Comparison of ENCODE assay signal across 1 cellular context in genomic region chr13:52455677-52456041, GRCh38.
TF ChIP-seq lines count a peak whose summit lies in the region.

No MANE protein-coding gene starts in this region.

TF ChIP-seq in GM12878, 131 proteins besides CTCF, POLR2A, EP300 and RAD21 (continued from another document and continues in another):
- TF ChIP-seq NRF1 (conservative IDR thresholded peaks at IDR 0.05; ENCODE audit: low read depth, low read length) (peak; percentile 52), BCL11A (IDR thresholded peaks at IDR 0.05; ENCODE audit: low read depth, low read length) (no peak), SIX5 (IDR thresholded peaks at IDR 0.05; ENCODE audit: low read depth, low read length, severe bottlenecking) (no peak), TARDBP (IDR thresholded peaks at IDR 0.05; ENCODE audit: borderline replicate concordance) (no peak), ZNF207 (IDR thresholded peaks at IDR 0.05; ENCODE audit: borderline replicate concordance) (0 out of 2 replicates have a peak, but pooled peaks have one; percentile 62), SP1 (IDR thresholded peaks at IDR 0.05; ENCODE audit: low read depth, low read length) (no peak), HSF1 (IDR thresholded peaks at IDR 0.05; ENCODE audit: low read depth, low read length) (no peak), PBX3 (IDR thresholded peaks at IDR 0.05; ENCODE audit: insufficient replicate concordance, low read depth, low read length) (no peak), ETV6 (conservative IDR thresholded peaks at IDR 0.05 in 1 of 2, IDR thresholded peaks at IDR 0.05 in 1 of 2; ENCODE audit: borderline replicate concordance in 1 of 2, low read depth in 1 of 2) (no peak), KAT2A (conservative IDR thresholded peaks at IDR 0.05; ENCODE audit: control insufficient read depth, low read depth, low read length) (no peak), SMARCA5 (IDR thresholded peaks at IDR 0.05) (peak; percentile 59; the same call in 1 of the 2 replicates), ELK1 (IDR thresholded peaks at IDR 0.05; ENCODE audit: low read depth, low read length) (no peak), MAX (IDR thresholded peaks at IDR 0.05; ENCODE audit: low read depth, low read length) (0 out of 2 replicates have a peak, but pooled peaks have one; percentile 6), RFX5 (IDR thresholded peaks at IDR 0.05; ENCODE audit: low read depth, low read length) (no peak), USF2 (IDR thresholded peaks at IDR 0.05; ENCODE audit: borderline replicate concordance, low read depth, low read length) (no peak), PML (IDR thresholded peaks at IDR 0.05; ENCODE audit: low read length) (no peak), JUNB (IDR thresholded peaks at IDR 0.05) (no peak), SMAD5 (IDR thresholded peaks at IDR 0.05; ENCODE audit: low read depth) (no peak), SREBF2 (IDR thresholded peaks at IDR 0.05; ENCODE audit: low read length) (no peak), USF1 (IDR thresholded peaks at IDR 0.05; ENCODE audit: borderline replicate concordance, extremely low read length, insufficient read depth, low read depth, low read length) (no peak), BHLHE40 (IDR thresholded peaks at IDR 0.05; ENCODE audit: borderline replicate concordance in 1 of 2, low read depth in 2 of 2, low read length in 1 of 2) (no peak), TCF3 (IDR thresholded peaks at IDR 0.05; ENCODE audit: borderline replicate concordance, insufficient read depth, low read depth, low read length) (no peak), CREB1 (IDR thresholded peaks at IDR 0.05; ENCODE audit: low read depth) (no peak), CREM (IDR thresholded peaks at IDR 0.05; ENCODE audit: low read depth) (no peak), YY1 (IDR thresholded peaks at IDR 0.05; ENCODE audit: low read depth, low read length) (no peak), E2F4 (IDR thresholded peaks at IDR 0.05; ENCODE audit: low read depth, low read length) (no peak), GATAD2B (conservative IDR thresholded peaks at IDR 0.05; ENCODE audit: low read depth) (peak; percentile 88), KLF5 (IDR thresholded peaks at IDR 0.05; ENCODE audit: partially characterized antibody) (peak; percentile 33), RB1 (IDR thresholded peaks at IDR 0.05; ENCODE audit: borderline replicate concordance) (0 out of 2 replicates have a peak, but pooled peaks have one; percentile 82), STAT3 (IDR thresholded peaks at IDR 0.05; ENCODE audit: low read depth, low read length) (no peak), JUND (IDR thresholded peaks at IDR 0.05; ENCODE audit: low read depth, low read length) (no peak), ZZZ3 (IDR thresholded peaks at IDR 0.05; ENCODE audit: control insufficient read depth, insufficient read length, low read depth) (no peak), LARP7 (IDR thresholded peaks at IDR 0.05) (peak; percentile 76), NKRF (conservative IDR thresholded peaks at IDR 0.05) (peak; percentile 78), CBX3 (IDR thresholded peaks at IDR 0.05; ENCODE audit: borderline replicate concordance, low read depth) (no peak), MTA2 (IDR thresholded peaks at IDR 0.05; ENCODE audit: low read depth) (no peak), ATF3 (IDR thresholded peaks at IDR 0.05; ENCODE audit: borderline replicate concordance, extremely low read depth, low read depth, low read length) (no peak), ATF2 (IDR thresholded peaks at IDR 0.05; ENCODE audit: low read length) (no peak), ZNF687 (IDR thresholded peaks at IDR 0.05) (peak; percentile 30; the same call in 1 of the 2 replicates), NR2C2 (IDR thresholded peaks at IDR 0.05; ENCODE audit: borderline replicate concordance, control insufficient read depth, insufficient read length, low read depth) (no peak), SIN3A (IDR thresholded peaks at IDR 0.05; ENCODE audit: low read depth, low read length) (peak; percentile 37; the same call in 1 of the 2 replicates), ASH2L (IDR thresholded peaks at IDR 0.05; ENCODE audit: borderline replicate concordance, low read depth) (0 out of 2 replicates have a peak, but pooled peaks have one; percentile 69), GABPA (IDR thresholded peaks at IDR 0.05; ENCODE audit: low read depth) (no peak), RELA (IDR thresholded peaks at IDR 0.05; ENCODE audit: borderline replicate concordance, partially characterized antibody) (peak; percentile 6), NR2C1 (IDR thresholded peaks at IDR 0.05) (0 out of 2 replicates have a peak, but pooled peaks have one; percentile 13)
